5 cellular contexts compared by ENCODE assay signal in the genomic region with DNA sequence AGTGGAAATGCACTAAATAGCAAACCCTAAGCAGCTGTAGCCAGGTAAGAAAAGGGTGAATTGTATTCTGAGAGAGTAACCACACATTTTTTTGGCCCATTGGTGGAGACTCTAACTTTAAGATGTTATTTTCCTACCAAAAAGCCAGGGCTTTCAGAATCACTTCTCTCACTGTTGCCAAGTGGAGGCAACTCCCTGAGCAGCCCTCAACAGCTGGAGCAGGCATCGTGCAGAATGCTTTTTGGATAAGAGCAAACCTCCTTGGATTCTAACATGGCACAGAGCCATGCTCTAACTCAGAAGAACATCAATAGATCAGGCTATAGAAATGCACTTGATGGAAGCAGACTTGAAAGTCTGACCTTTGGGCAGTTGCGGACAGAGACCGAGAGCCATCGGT.
"Had no signal": no experiment of that assay in that cellular context is flagged by ENCODE, and none has a peak within 500 bp of the region (broad histone marks: within the 10 kb centered on the region; RNA-seq: fewer than 3 reads in every experiment).

No MANE protein-coding gene starts in this region.

- H3K4me3 ChIP-seq: GM23338 had no signal

- DNase-seq: H9, HCEC 1CT had no signal

- ATAC-seq: GM23338, HepG2 had no signal

- H3K27ac ChIP-seq: HL-60 had no signal
